27 cellular contexts compared by ENCODE assay signal in the genomic region with DNA sequence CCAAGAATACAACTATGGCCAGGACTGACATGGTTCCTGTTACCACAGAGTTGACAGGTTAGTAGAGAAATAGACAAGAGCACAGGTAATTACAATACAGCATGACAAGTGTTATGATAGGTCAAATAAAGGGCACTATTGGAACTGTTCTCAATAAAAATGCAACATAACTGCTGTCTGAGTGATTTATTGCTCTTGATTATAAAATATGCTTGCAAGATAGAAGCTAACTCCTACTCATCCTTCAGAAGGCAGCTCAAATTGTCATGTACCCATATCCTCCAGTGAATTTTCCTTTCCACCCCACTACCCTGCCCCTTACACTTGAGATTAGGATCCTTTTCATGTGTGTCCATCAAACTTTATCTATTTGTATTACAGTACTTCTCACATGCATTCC.
"Had no signal": no experiment of that assay in that cellular context is flagged by ENCODE, and none has a peak within 500 bp of the region (broad histone marks: within the 10 kb centered on the region; RNA-seq: fewer than 3 reads in every experiment).

No MANE protein-coding gene starts in this region.

- H3K27me3 ChIP-seq: brain microvascular endothelial cell, dorsolateral prefrontal cortex, heart left ventricle had no signal

- DNase-seq: activated B cell treated with CpG ODN at 0.5 μM for 24 hours; activated CD4-positive, alpha-beta T cell treated with anti-CD3 and anti-CD28 coated beads for 48 hours; activated CD4-positive, alpha-beta T cell treated with anti-CD3 and anti-CD28 coated beads, Interleukin-2, amount 50 U/mL, for 1 hour; activated CD4-positive, alpha-beta T cell treated with anti-CD3 and anti-CD28 coated beads, Interleukin-2, amount 50 U/mL, for 48 hours; activated CD8-positive, alpha-beta memory T cell treated with anti-CD3 and anti-CD28 coated beads for 24 hours; activated CD8-positive, alpha-beta T cell treated with anti-CD3 and anti-CD28 coated beads for 36 hours; activated effector memory CD4-positive, alpha-beta T cell treated with Interleukin-2 at 50 U/mL for 16 hours; activated gamma-delta T cell treated with Interleukin-2 at 50 U/mL for 16 hours; activated naive CD4-positive, alpha-beta T cell treated with anti-CD3 and anti-CD28 coated beads, Interleukin-2, amount 50 U/mL, for 16 hours; activated naive CD4-positive, alpha-beta T cell treated with Interleukin-2 at 50 U/mL for 16 hours; activated T-cell treated with anti-CD3 and anti-CD28 coated beads, Interleukin-2, amount 50 U/mL, for 4 hours; amniotic stem cell; anterior cingulate cortex; brain microvascular endothelial cell; dorsolateral prefrontal cortex; effector memory CD4-positive, alpha-beta T cell; endodermal cell; foreskin fibroblast; glutamatergic neuron; heart left ventricle; T-helper 17 cell; T1000; WERI-Rb-1 had no signal

- H3K27ac ChIP-seq: brain microvascular endothelial cell, coronary artery, dorsolateral prefrontal cortex, heart left ventricle, WERI-Rb-1 had no signal

- H3K36me3 ChIP-seq: brain microvascular endothelial cell, heart left ventricle, WERI-Rb-1 had no signal

- ATAC-seq: activated CD4-positive, CD25-positive, alpha-beta regulatory T cell treated with anti-CD3 and anti-CD28 coated beads, Interleukin-2, amount 50 U/mL, for 24 hours; activated CD8-positive, alpha-beta T cell treated with anti-CD3 and anti-CD28 coated beads for 36 hours; activated T-cell treated with anti-CD3 and anti-CD28 coated beads, Interleukin-2, amount 50 U/mL, for 4 hours; activated T-helper 17 cell treated with anti-CD3 and anti-CD28 coated beads, Interleukin-2, amount 50 U/mL, for 72 hours; esophagus mucosa; heart left ventricle; T-helper 17 cell had no signal

- H3K4me1 ChIP-seq: heart left ventricle had no signal

- H3K4me3 ChIP-seq: coronary artery, dorsolateral prefrontal cortex, heart left ventricle had no signal
